9 cellular contexts compared by ENCODE assay signal in the genomic region with DNA sequence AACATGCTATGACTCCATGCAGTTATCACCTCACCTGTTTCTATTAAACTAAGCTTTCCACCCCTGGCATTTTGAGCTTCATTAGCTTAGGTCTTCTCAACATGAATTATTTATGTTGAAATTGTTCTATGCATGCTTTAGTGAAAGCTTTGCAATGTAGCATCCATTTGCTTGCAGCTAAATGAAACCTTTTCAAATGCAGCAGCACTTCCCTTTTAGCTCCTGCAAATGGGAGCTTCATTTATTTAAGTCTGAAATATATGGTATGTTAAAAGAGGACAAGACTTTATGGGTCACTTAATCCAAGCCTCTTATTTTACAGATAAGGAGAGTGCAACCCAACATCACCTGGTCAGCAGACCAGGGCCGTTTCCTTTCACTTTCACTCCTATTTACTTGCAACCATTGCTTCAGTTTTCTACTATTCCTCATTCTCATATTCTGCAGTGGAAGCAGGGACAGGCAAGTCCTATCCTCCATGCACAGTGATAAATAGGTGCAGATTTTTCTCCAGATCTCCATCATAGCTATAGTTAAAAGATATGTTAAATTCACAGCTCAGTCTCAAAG. TPM values are rescaled to one million over a fixed set of nuclear protein-coding genes. Genes with fewer than 3 reads are reported as not detected.
A peak's percentile ranks its signal among the peaks of the same experiment; 100 is the strongest.
DNase-seq lines count a peak whose midpoint lies in the region; ATAC-seq and TF ChIP-seq lines count a peak whose summit lies in the region.
"Had no signal": no experiment of that assay in that cellular context is flagged by ENCODE, and none has a peak within 500 bp of the region (broad histone marks: within the 10 kb centered on the region; RNA-seq: fewer than 3 reads in every experiment).

No MANE protein-coding gene starts in this region.

- H3K4me3 ChIP-seq in MG63 (0 out of 2 replicates have a peak overlapping the region, but pooled peaks have one; percentile 7), hepatocyte (no peak overlapping the region), adrenal gland (peak overlapping the region in 1 of 4 donors; percentile 8)

- H3K27me3 ChIP-seq in MG63, result no peaks in the 10 kb centered on the region
- H3K27me3 ChIP-seq in hepatocyte, result no peaks in the 10 kb centered on the region
- no peaks in the 10 kb centered on the region for H3K27me3 ChIP-seq in adrenal gland

- H3K4me1 ChIP-seq in hepatocyte (ENCODE audit: insufficient read depth) (no peaks in the 10 kb centered on the region), adrenal gland (replicated peaks in 1 of 2) (peaks cover 0 to 8% of the 10 kb centered on the region in 2 donors)

- no peaks in the 10 kb centered on the region for H3K79me2 ChIP-seq in hepatocyte

- no peaks in the 10 kb centered on the region for H3K9me2 ChIP-seq in hepatocyte (replicated peaks; ENCODE audit: insufficient read depth)

- no peak for TF ChIP-seq CTCF in GM13977 (IDR thresholded peaks at IDR 0.05; ENCODE audit: extremely low read depth, insufficient read depth, missing control alignments)
- no peak for TF ChIP-seq CTCF in hepatocyte (IDR thresholded peaks at IDR 0.05; ENCODE audit: poor library complexity)
- TF ChIP-seq CTCF in adrenal gland (IDR thresholded peaks at IDR 0.05), result no peak

- peak; percentile 94 for ATAC-seq in GM21529 (IDR thresholded peaks at IDR 0.05; ENCODE audit: unreplicated experiment)
- no peak for ATAC-seq in HG03025 (IDR thresholded peaks at IDR 0.05; ENCODE audit: low FRiP score, unreplicated experiment)
- no peak for ATAC-seq in GM18519 (IDR thresholded peaks at IDR 0.05; ENCODE audit: low FRiP score, unreplicated experiment)

- no peak overlapping the region for H2AFZ ChIP-seq in hepatocyte

- WGBS in hepatocyte (ENCODE audit: low lambda C conversion rate, missing lambda C conversion rate), result 27% methylated on average over 1 of the region's 1 CpG
- WGBS in adrenal gland, 4 donors, result 17 to 35% (median 27%) methylated on average over 1 of the region's 1 CpG

- H3K36me3 ChIP-seq in MG63 (no peaks in the 10 kb centered on the region), hepatocyte (replicated peaks; ENCODE audit: insufficient read depth, low read depth) (no peaks in the 10 kb centered on the region), adrenal gland (replicated peaks in 1 of 2) (no peaks in the 10 kb centered on the region)

- H3K9me3 ChIP-seq in MG63, result no peaks in the 10 kb centered on the region
- H3K9me3 ChIP-seq in hepatocyte (ENCODE audit: low read depth), result no peaks in the 10 kb centered on the region
- no peaks in the 10 kb centered on the region for H3K9me3 ChIP-seq in adrenal gland (replicated peaks in 1 of 3)

- no peak overlapping the region for H3K27ac ChIP-seq in hepatocyte
- H3K27ac ChIP-seq in adrenal gland, result no peak overlapping the region

- peak overlapping the region; percentile 3 for H3K4me2 ChIP-seq in hepatocyte

- no peaks in the 10 kb centered on the region for H4K20me1 ChIP-seq in hepatocyte (ENCODE audit: insufficient read depth, poor library complexity, severe bottlenecking)

- intact Hi-C loops in adrenal gland (cut with DNase I), result no loop called here

- in situ Hi-C loops in GM13977 (cut with MboI; ENCODE audit: low pct_unique_long_range_greater_than_20kb, low sequenced_read_pairs, unreplicated experiment), result no loop called here

- no peak for TF ChIP-seq POLR2A in adrenal gland (IDR thresholded peaks at IDR 0.05)

- DNase-seq in GM13977 (ENCODE audit: low spot score) (peak; percentile 7), MG63 (no peak), hepatocyte (ENCODE audit: low spot score) (peak; percentile 5), adrenal gland (no peak), SHP77 (lab: John Stamatoyannopoulos, UW) (no peak)
- DNase-seq: NCI-H187 treated with DMSO at 0.1 percent for 48 hours had no signal

RNA-seq across cellular contexts. Expression of a gene that starts 56.4 kb away (rescaled TPM):
- total RNA-seq in MG63 (2014; rRNA removed; shearing (Covaris generic); ENCODE audit: low replicate concordance), result not detected in 2 replicates
- total RNA-seq in hepatocyte, result 1.2 and 1.7 TPM in 2 replicates
- 0.51 and 0.82 TPM in 2 replicates for polyA plus RNA-seq in hepatocyte
- total RNA-seq in adrenal gland, result 10 to 100 TPM in 3 of 8 donors, 1 to 10 TPM in 5; 1.4 to 15.3 (median 7.8) TPM
- polyA plus RNA-seq in adrenal gland, result 1 to 10 TPM; 4.0 to 7.6 (median 5.4) TPM

Comparison
In these comparisons a context has a peak if more than half of its experiments do, and no peak if none do; other contexts are left out.
1. DNase-seq: peak in GM13977 (single experiment) and hepatocyte (single experiment); none in MG63 (single experiment), adrenal gland (0 of 7) and SHP77 (0 of 2).